ENCODE assay signal across 23 cellular contexts in the genomic region with DNA sequence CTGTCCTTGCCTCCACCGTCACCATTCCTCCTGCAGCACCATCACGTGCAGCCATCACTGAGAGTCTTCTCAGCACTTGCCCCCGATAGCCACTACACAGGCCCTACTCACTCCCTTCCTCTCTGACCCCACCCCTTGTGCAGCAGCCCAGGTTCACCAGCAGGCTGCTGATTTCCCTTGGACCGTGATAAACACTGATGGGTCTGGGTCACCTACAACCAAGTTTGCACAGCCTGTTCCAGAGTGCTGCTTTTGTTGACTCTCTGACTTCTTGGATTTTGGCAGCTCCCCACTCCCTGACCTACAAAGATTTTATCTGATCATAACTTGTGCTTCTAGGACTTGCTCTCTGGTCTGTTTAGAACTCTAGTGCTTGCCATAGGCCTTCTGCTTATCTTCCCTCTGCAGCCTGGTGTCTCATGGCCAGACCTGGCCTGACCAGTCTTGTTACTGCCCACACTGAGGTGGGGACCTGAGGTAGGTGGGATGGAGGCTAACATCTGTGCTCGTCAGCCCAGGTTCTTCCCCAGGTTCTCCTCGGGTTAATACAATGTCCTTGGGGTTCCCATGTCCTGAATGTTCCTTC.
DNase-seq lines count a peak whose midpoint lies in the region; ATAC-seq and TF ChIP-seq lines count a peak whose summit lies in the region.
"Had no signal": no experiment of that assay in that cellular context is flagged by ENCODE, and none has a peak within 500 bp of the region (broad histone marks: within the 10 kb centered on the region; RNA-seq: fewer than 3 reads in every experiment).

No MANE protein-coding gene starts in this region.

- no peak overlapping the region for H3K4me2 ChIP-seq in HCT116 (ENCODE audit: low read length)
- H3K4me2 ChIP-seq: BLaER1 had no signal

- intact Hi-C loops in HCT116 (cut with micrococcal nuclease) (no loop called here), prostate gland (cut with DNase I) (no loop called here)

- H3K79me2 ChIP-seq in HCT116 (ENCODE audit: insufficient read depth, low read length), result no peaks in the 10 kb centered on the region

- H3K27me3 Mint-ChIP-seq in endodermal cell (ENCODE audit: insufficient read depth), result no peaks in the 10 kb centered on the region

- H3K4me3 ChIP-seq in HCT116 (replicated peaks in 1 of 2; ENCODE audit: low read depth in 1 of 2, low read length in 2 of 2), result no peak overlapping the region
- no peak overlapping the region for H3K4me3 ChIP-seq in endodermal cell (ENCODE audit: low read length)
- no peak overlapping the region for H3K4me3 ChIP-seq in prostate gland
- H3K4me3 ChIP-seq in MG63, result no peak overlapping the region
- H3K4me3 ChIP-seq: BLaER1, GM23248, HAP-1 had no signal

- H3K4me1 Mint-ChIP-seq in endodermal cell, result no peaks in the 10 kb centered on the region

- H3K27ac ChIP-seq in HCT116 (ENCODE audit: low read depth, low read length) (no peak overlapping the region), endodermal cell (ENCODE audit: low read depth, low read length) (no peak overlapping the region), prostate gland (no peak overlapping the region)
- H3K27ac ChIP-seq: BLaER1, GM23248, HL-60, RWPE1 had no signal

- no peak for DNase-seq in HCT116 (ENCODE audit: low read depth, low spot score)
- peak; percentile 25 for DNase-seq in SK-N-DZ (ENCODE audit: low spot score)
- DNase-seq in endodermal cell, result no peak
- DNase-seq in prostate gland (ENCODE audit: low spot score), result peak; percentile 53
- no peak for DNase-seq in T-helper 1 cell
- DNase-seq in stimulated activated CD4-positive, alpha-beta T cell treated with anti-CD3 and anti-CD28 coated beads, Interleukin-2, amount 100 ng/mL, for 24 hours, result no peak
- DNase-seq in MG63, result no peak
- DNase-seq: CD4-positive, alpha-beta T cell; GM23248; Kasumi-1; MM.1S; NCI-H1694; NCI-H2081; NCI-H226; NCI-H510A; NCI-H69; SHP77 had no signal

- no peaks in the 10 kb centered on the region for H3K9me2 ChIP-seq in HCT116 (ENCODE audit: insufficient read depth)

- TF ChIP-seq CTCF in HCT116 (IDR thresholded peaks at IDR 0.05 in 2 of 3, conservative IDR thresholded peaks at IDR 0.05 in 1 of 3; ENCODE audit: borderline replicate concordance in 1 of 3, insufficient read depth in 1 of 3, low read depth in 2 of 3, low read length in 2 of 3), result no peak
- TF ChIP-seq CTCF in endodermal cell (conservative IDR thresholded peaks at IDR 0.05), result peak; percentile 19
- no peak for TF ChIP-seq CTCF in prostate gland (IDR thresholded peaks at IDR 0.05)

- no peaks in the 10 kb centered on the region for H3K9me3 ChIP-seq in HCT116 (ENCODE audit: control insufficient read depth in 1 of 2, insufficient read depth in 1 of 2, low read depth in 1 of 2, low read length in 2 of 2)
- H3K9me3 ChIP-seq in endodermal cell (ENCODE audit: control insufficient read depth, low read length), result peaks cover 4% of the 10 kb centered on the region
- H3K9me3 ChIP-seq in prostate gland, result no peaks in the 10 kb centered on the region
- H3K9me3 ChIP-seq in MG63, result no peaks in the 10 kb centered on the region; the same call in none of the 2 replicates
- H3K9me3 ChIP-seq: BLaER1, HAP-1 had no signal

- TF ChIP-seq POLR2A in HCT116 (IDR thresholded peaks at IDR 0.05; ENCODE audit: borderline replicate concordance, extremely low read depth, insufficient read depth, insufficient read length) (no peak), prostate gland (IDR thresholded peaks at IDR 0.05) (no peak)

- no peaks in the 10 kb centered on the region for H4K20me1 ChIP-seq in HCT116 (ENCODE audit: insufficient read depth)
- H4K20me1 ChIP-seq: BLaER1 had no signal

- no peaks in the 10 kb centered on the region for H3K36me3 ChIP-seq in HCT116 (ENCODE audit: control insufficient read depth in 1 of 2, insufficient read depth in 2 of 2, low read length in 2 of 2)
- no peaks in the 10 kb centered on the region for H3K36me3 ChIP-seq in endodermal cell (ENCODE audit: control insufficient read depth, insufficient read depth, low read length)
- no peaks in the 10 kb centered on the region for H3K36me3 ChIP-seq in prostate gland
- no peaks in the 10 kb centered on the region for H3K36me3 ChIP-seq in MG63
- H3K36me3 ChIP-seq: BLaER1, HAP-1 had no signal

- H3K27ac Mint-ChIP-seq in endodermal cell, result no peak overlapping the region
- H3K27ac Mint-ChIP-seq: CD4-positive, alpha-beta T cell had no signal

- H3K4me1 ChIP-seq in HCT116 (ENCODE audit: control insufficient read depth in 1 of 2, insufficient read depth in 2 of 2, low read length in 2 of 2), result no peaks in the 10 kb centered on the region
- no peaks in the 10 kb centered on the region for H3K4me1 ChIP-seq in endodermal cell (ENCODE audit: control insufficient read depth, insufficient read depth, low read length)
- no peaks in the 10 kb centered on the region for H3K4me1 ChIP-seq in prostate gland (replicated peaks)
- H3K4me1 ChIP-seq: BLaER1 had no signal

- no peak for TF ChIP-seq RAD21 in HCT116 (IDR thresholded peaks at IDR 0.05; ENCODE audit: low read depth)

- ATAC-seq in HCT116 (0 out of 2 replicates have a peak, but pooled peaks have one; percentile 32), GM21390 (IDR thresholded peaks at IDR 0.05; ENCODE audit: unreplicated experiment) (no peak)
- ATAC-seq: Panc1 had no signal

- BruUV-seq in HCT116 (replicated peaks; lab: Mats Ljungman, UMichigan), result no TSS peak

- WGBS in endodermal cell (ENCODE audit: insufficient coverage in 1 of 2, insufficient read length in 1 of 2), 2 experiments, result 94 to 95% methylated on average over 4 to 6 of the region's 6 CpGs
- WGBS in prostate gland, result 64% methylated on average over 6 of the region's 6 CpGs

- CTCF ChIA-PET in HCT116 (lab: Charles Lee), result no interaction called here

- H3K36me3 Mint-ChIP-seq in endodermal cell (ENCODE audit: low read depth), result peaks cover 68% of the 10 kb centered on the region

- RAD21 ChIA-PET in HCT116 (lab: Charles Lee; ENCODE audit: low non-redundant PET in 1 of 2, low total read pairs in 2 of 2, uncharacterized antibody in 2 of 2, unreplicated experiment in 2 of 2), result no interaction called here

- no peak overlapping the region for H3K4me3 Mint-ChIP-seq in endodermal cell
- H3K4me3 Mint-ChIP-seq: CD4-positive, alpha-beta T cell had no signal

- H2AFZ ChIP-seq in HCT116 (ENCODE audit: low read depth, low read length, poor library complexity, severe bottlenecking), result no peak overlapping the region
- H2AFZ ChIP-seq: GM23248 had no signal

- H3K9ac ChIP-seq in HCT116 (ENCODE audit: low read length) (no peak overlapping the region), endodermal cell (ENCODE audit: extremely low read depth, low read length, poor library complexity, severe bottlenecking) (no peak overlapping the region)
- H3K9ac ChIP-seq: BLaER1, GM23248 had no signal

- peaks cover 20% of the 10 kb centered on the region for H3K9me3 Mint-ChIP-seq in endodermal cell

- H3K27me3 ChIP-seq in HCT116 (ENCODE audit: insufficient read depth, low read length) (peaks cover 22% of the 10 kb centered on the region; the same call in 1 of the 2 replicates), endodermal cell (ENCODE audit: control insufficient read depth, insufficient read depth, low read length, poor library complexity, severe bottlenecking) (no peaks in the 10 kb centered on the region), prostate gland (replicated peaks; ENCODE audit: insufficient read depth) (no peaks in the 10 kb centered on the region), MG63 (no peaks in the 10 kb centered on the region)
- H3K27me3 ChIP-seq: BLaER1 had no signal

- POLR2A ChIA-PET in HCT116 (lab: Charles Lee), result no interaction called here

TF ChIP-seq in HCT116, 20 proteins besides CTCF, POLR2A, EP300 and RAD21:
- TF ChIP-seq SP1 (IDR thresholded peaks at IDR 0.05; ENCODE audit: low read depth) (no peak), SIN3A (IDR thresholded peaks at IDR 0.05; ENCODE audit: low read depth) (no peak), POLR2AphosphoS5 (IDR thresholded peaks at IDR 0.05; ENCODE audit: low read depth, low read length) (no peak), EZH2 (IDR thresholded peaks at IDR 0.05) (no peak), REST (IDR thresholded peaks at IDR 0.05; ENCODE audit: low read depth) (no peak), EZH2phosphoT487 (IDR thresholded peaks at IDR 0.05; ENCODE audit: borderline replicate concordance) (no peak), ZNF274 (IDR thresholded peaks at IDR 0.05; ENCODE audit: low read depth, low read length) (no peak), ZFX (IDR thresholded peaks at IDR 0.05) (no peak), FOSL1 (IDR thresholded peaks at IDR 0.05; ENCODE audit: low read depth) (no peak), ELF1 (IDR thresholded peaks at IDR 0.05; ENCODE audit: borderline replicate concordance, low read depth) (no peak)
- TF ChIP-seq, protein P1, sequence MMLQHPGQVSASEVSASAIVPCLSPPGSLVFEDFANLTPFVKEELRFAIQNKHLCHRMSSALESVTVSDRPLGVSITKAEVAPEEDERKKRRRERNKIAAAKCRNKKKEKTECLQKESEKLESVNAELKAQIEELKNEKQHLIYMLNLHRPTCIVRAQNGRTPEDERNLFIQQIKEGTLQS (IDR thresholded peaks at IDR 0.05), result no peak

Comparison
In these comparisons a context has a peak if more than half of its experiments do, and no peak if none do; other contexts are left out.
1. DNase-seq: peak in SK-N-DZ (single experiment) and prostate gland (single experiment); none in HCT116 (single experiment), endodermal cell (single experiment), T-helper 1 cell (0 of 5), stimulated activated CD4-positive, alpha-beta T cell treated with anti-CD3 and anti-CD28 coated beads, Interleukin-2, amount 100 ng/mL, for 24 hours (0 of 2) and MG63 (single experiment).